Comparison of ENCODE assay signal across 9 cellular contexts in genomic region chr3:119677641-119677934, GRCh38. TPM values are rescaled to one million over a fixed set of nuclear protein-coding genes. Genes with fewer than 3 reads are reported as not detected.
DNase-seq lines count a peak whose midpoint lies in the region; ATAC-seq, FAIRE-seq and TF ChIP-seq lines count a peak whose summit lies in the region.
"Had no signal": no experiment of that assay in that cellular context is flagged by ENCODE, and none has a peak within 500 bp of the region (broad histone marks: within the 10 kb centered on the region; RNA-seq: fewer than 3 reads in every experiment).

No MANE protein-coding gene starts in this region.

- H3K9ac ChIP-seq in smooth muscle cell (ENCODE audit: low read depth), result no peak overlapping the region

- peak overlapping the region; percentile 1; the same call in 1 of the 2 replicates for H2AFZ ChIP-seq in GM23338
- peak overlapping the region; percentile 99 for H2AFZ ChIP-seq in smooth muscle cell (ENCODE audit: low read depth)

- H3K27me3 ChIP-seq in GM23338 (ENCODE audit: insufficient read depth), result no peaks in the 10 kb centered on the region
- no peaks in the 10 kb centered on the region for H3K27me3 ChIP-seq in smooth muscle cell (ENCODE audit: low read depth)

- ATAC-seq in GM23338, result peak; percentile 19
- ATAC-seq in HG03469 (IDR thresholded peaks at IDR 0.05; ENCODE audit: unreplicated experiment), result no peak

- H3K36me3 Mint-ChIP-seq in GM23338 (ENCODE audit: low read depth) (peaks cover 27% of the 10 kb centered on the region), glutamatergic neuron (ENCODE audit: unreplicated experiment) (no peaks in the 10 kb centered on the region)

- no peak for TF ChIP-seq POLR2A in H54 (IDR thresholded peaks at IDR 0.05; ENCODE audit: low read depth, low read length)

- peaks cover 6% of the 10 kb centered on the region; the same call in 1 of the 2 replicates for H3K4me1 ChIP-seq in GM23338 (ENCODE audit: insufficient read depth)
- peaks cover 15% of the 10 kb centered on the region for H3K4me1 ChIP-seq in smooth muscle cell (ENCODE audit: low read depth)

- TF ChIP-seq CTCF in GM23338 (conservative IDR thresholded peaks at IDR 0.05; ENCODE audit: low read depth in 2 of 2) (no peak), WI38 (IDR thresholded peaks at IDR 0.05; ENCODE audit: low read depth, low read length) (no peak), glutamatergic neuron (IDR thresholded peaks at IDR 0.05; ENCODE audit: partially characterized antibody, unreplicated experiment) (no peak), smooth muscle cell (IDR thresholded peaks at IDR 0.05; ENCODE audit: borderline replicate concordance, insufficient read depth, poor library complexity, severe bottlenecking) (no peak)

- no peaks in the 10 kb centered on the region for H3K9me3 Mint-ChIP-seq in GM23338
- peaks cover 5% of the 10 kb centered on the region for H3K9me3 Mint-ChIP-seq in glutamatergic neuron (ENCODE audit: unreplicated experiment)

- H3K4me3 ChIP-seq in GM23338 (peak overlapping the region; percentile 75), WI38 (ENCODE audit: low read depth, low read length) (peak overlapping the region; percentile 73), smooth muscle cell (peak overlapping the region; percentile 59)

- FAIRE-seq in RCC 7860 (lab: Jason Lieb, UNC) (no peak), H54 (lab: Jason Lieb, UNC) (no peak)

- H3K27ac ChIP-seq in GM23338 (ENCODE audit: low read depth) (peak overlapping the region; percentile 82), smooth muscle cell (ENCODE audit: low read depth) (peak overlapping the region; percentile 19)

- H3K4me3 Mint-ChIP-seq in GM23338 (peak overlapping the region; percentile 94), glutamatergic neuron (ENCODE audit: unreplicated experiment) (peak overlapping the region; percentile 88)

- H3K4me2 ChIP-seq in GM23338 (peak overlapping the region; percentile 70), smooth muscle cell (peak overlapping the region; percentile 89)

- H4K20me1 ChIP-seq in GM23338 (replicated peaks; ENCODE audit: insufficient read depth), result no peaks in the 10 kb centered on the region
- H4K20me1 ChIP-seq in smooth muscle cell (ENCODE audit: low read depth), result no peaks in the 10 kb centered on the region

- H3K27me3 Mint-ChIP-seq in GM23338 (ENCODE audit: insufficient read depth, low read depth, poor library complexity) (peaks cover 8% of the 10 kb centered on the region), glutamatergic neuron (ENCODE audit: unreplicated experiment) (no peaks in the 10 kb centered on the region)

- DNase-seq in GM23338 (ENCODE audit: low spot score), result no peak
- no peak for DNase-seq in glutamatergic neuron
- DNase-seq in smooth muscle cell (lab: John Stamatoyannopoulos, UW; ENCODE audit: unreplicated experiment), result no peak
- no peak for DNase-seq in RCC 7860 (ENCODE audit: low spot score)
- DNase-seq in NCI-H524 treated with DMSO at 0.1 percent for 48 hours (lab: John Stamatoyannopoulos, UW), result no peak
- no peak for DNase-seq in H54 (ENCODE audit: insufficient read length, low spot score)

- H3F3A ChIP-seq in GM23338 (replicated peaks; ENCODE audit: low read depth), result no peaks in the 10 kb centered on the region
- H3F3A ChIP-seq in smooth muscle cell (ENCODE audit: low read depth), result no peaks in the 10 kb centered on the region

- H3K9me3 ChIP-seq in smooth muscle cell (replicated peaks; ENCODE audit: low read depth), result no peaks in the 10 kb centered on the region

- WGBS in smooth muscle cell (ENCODE audit: low lambda C conversion rate), result 21% methylated on average over 6 of the region's 6 CpGs

- H3K9me2 ChIP-seq in GM23338 (ENCODE audit: insufficient read depth), result no peaks in the 10 kb centered on the region

- peak overlapping the region; percentile 97 for H3K27ac Mint-ChIP-seq in GM23338
- H3K27ac Mint-ChIP-seq in glutamatergic neuron (ENCODE audit: unreplicated experiment), result peak overlapping the region; percentile 81

- H3K79me2 ChIP-seq in GM23338 (replicated peaks; ENCODE audit: insufficient read depth) (peaks cover 17% of the 10 kb centered on the region), smooth muscle cell (ENCODE audit: low read depth) (peaks cover 20% of the 10 kb centered on the region)

- H3K4me1 Mint-ChIP-seq in GM23338 (peaks cover 15% of the 10 kb centered on the region; the same call in 1 of the 3 replicates), glutamatergic neuron (ENCODE audit: low read depth, unreplicated experiment) (peaks cover 6% of the 10 kb centered on the region)

- H3K36me3 ChIP-seq in GM23338 (ENCODE audit: insufficient read depth) (peaks cover 14% of the 10 kb centered on the region), smooth muscle cell (ENCODE audit: low read depth) (peaks cover 2% of the 10 kb centered on the region)

TF ChIP-seq in GM23338, 12 proteins besides CTCF, POLR2A, EP300 and RAD21:
- TF ChIP-seq REST (IDR thresholded peaks at IDR 0.05; ENCODE audit: unreplicated experiment) (no peak), POLR2AphosphoS5 (IDR thresholded peaks at IDR 0.05; ENCODE audit: low read depth) (no peak), EZH2phosphoT487 (IDR thresholded peaks at IDR 0.05; ENCODE audit: unreplicated experiment) (no peak), ZNF331 (CRISPR knock-in tag; IDR thresholded peaks at IDR 0.05; ENCODE audit: low read depth) (no peak), STAT1 (IDR thresholded peaks at IDR 0.05; ENCODE audit: unreplicated experiment) (no peak)

RNA-seq across cellular contexts. Expression of gene COX17, which starts 0.4 kb away (rescaled TPM):
- 14.0 and 24.0 TPM in 2 replicates for total RNA-seq in GM23338 (2014; rRNA removed; shearing (Covaris generic))
- 324 and 376 TPM in 2 replicates for polyA plus RNA-seq in GM23338 (2016; fragmentation: Nextera tagmentation; extraction: Ambion mirVana)
- total RNA-seq in glutamatergic neuron (ENCODE audit: unreplicated experiment), result 38.0 TPM
- total RNA-seq in smooth muscle cell, result 22.7 and 69.4 TPM in 2 replicates
- polyA plus RNA-seq in smooth muscle cell, result 47.0 and 60.0 TPM in 2 replicates

RNA-seq across cellular contexts. Expression of gene POPDC2, which starts 17.2 kb away (rescaled TPM):
- not detected in 2 replicates for total RNA-seq in GM23338 (2014; rRNA removed; shearing (Covaris generic))
- polyA plus RNA-seq in GM23338 (2016; fragmentation: Nextera tagmentation; extraction: Ambion mirVana) (0.36 and 0.37 TPM in 2 replicates), smooth muscle cell (0.94 and 1.5 TPM in 2 replicates)
- total RNA-seq in glutamatergic neuron (ENCODE audit: unreplicated experiment) (1.4 TPM), smooth muscle cell (1.2 and 2.1 TPM in 2 replicates)

RNA-seq across cellular contexts. Expression of gene CFAP91, which starts 25.2 kb away (rescaled TPM):
- 3.7 and 4.9 TPM in 2 replicates for total RNA-seq in GM23338 (2014; rRNA removed; shearing (Covaris generic))
- polyA plus RNA-seq in GM23338 (2016; fragmentation: Nextera tagmentation; extraction: Ambion mirVana) (2.3 and 2.4 TPM in 2 replicates), smooth muscle cell (0.40 TPM in 1 of 2 replicates, not detected in the other)
- total RNA-seq in glutamatergic neuron (ENCODE audit: unreplicated experiment) (0.59 TPM), smooth muscle cell (0.36 TPM in 1 of 2 replicates, not detected in the other)
- total RNA-seq: HT1080 had no signal
